26 cellular contexts compared by ENCODE assay signal in the genomic region with DNA sequence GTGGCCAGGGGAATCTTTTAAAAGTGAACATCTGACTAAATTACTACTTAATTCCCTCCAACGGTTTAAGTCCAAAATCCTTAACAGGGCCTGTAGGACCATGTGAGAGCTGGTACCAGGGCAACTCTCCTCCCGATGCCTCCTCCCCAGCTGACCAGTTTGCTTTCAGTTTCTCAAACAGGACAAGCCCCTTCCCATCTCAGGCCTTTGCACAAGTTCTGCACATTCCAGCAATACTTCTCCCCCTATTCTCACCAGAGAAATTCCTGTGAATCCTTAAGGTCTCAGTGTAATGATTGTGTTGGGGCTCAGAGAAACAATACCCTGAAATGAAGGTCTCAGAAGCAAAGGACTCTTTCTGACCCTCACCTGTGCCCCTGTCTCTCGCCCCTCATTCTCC. TPM values are rescaled to one million over a fixed set of nuclear protein-coding genes. Genes with fewer than 3 reads are reported as not detected.
DNase-seq lines count a peak whose midpoint lies in the region; ATAC-seq and TF ChIP-seq lines count a peak whose summit lies in the region.
"Had no signal": no experiment of that assay in that cellular context is flagged by ENCODE, and none has a peak within 500 bp of the region (broad histone marks: within the 10 kb centered on the region; RNA-seq: fewer than 3 reads in every experiment).

No MANE protein-coding gene starts in this region.

- H3K4me3 Mint-ChIP-seq in activated CD8-positive, alpha-beta T cell treated with anti-CD3 and anti-CD28 coated beads, Interleukin-2, amount 10 ng/mL, durations not matched to agents 7 days and 5 days, result no peak overlapping the region
- H3K4me3 Mint-ChIP-seq in activated CD8-positive, alpha-beta T cell treated with anti-CD3 and anti-CD28 coated beads for 36 hours, result no peak overlapping the region
- peak overlapping the region; percentile 61 for H3K4me3 Mint-ChIP-seq in stimulated activated memory B cell treated with anti-CD40 and anti-IgM and Interleukin-4, amounts not matched to agents 10 μg/mL and 1 μg/mL and 100 μg/mL, for 72 hours
- H3K4me3 Mint-ChIP-seq: activated T-cell treated with anti-CD3 and anti-CD28 coated beads, Interleukin-2, amount 50 U/mL, for 72 hours had no signal

- TF ChIP-seq EP300 in suprapubic skin (IDR thresholded peaks at IDR 0.05), result no peak
- no peak for TF ChIP-seq EP300 in tibial nerve (IDR thresholded peaks at IDR 0.05)

- no peak overlapping the region for H2AFZ ChIP-seq in SU-DHL-6 (ENCODE audit: low read depth, low read length, severe bottlenecking)

- no peaks in the 10 kb centered on the region for H3K27me3 ChIP-seq in SU-DHL-6 (ENCODE audit: low read length)
- H3K27me3 ChIP-seq in suprapubic skin, result no peaks in the 10 kb centered on the region
- H3K27me3 ChIP-seq in tibial nerve, result no peaks in the 10 kb centered on the region
- H3K27me3 ChIP-seq: adrenal gland, testis had no signal

- POLR2A ChIA-PET in activated CD8-positive, alpha-beta T cell treated with anti-CD3 and anti-CD28 coated beads, Interleukin-2, amount 10 ng/mL, durations not matched to agents 7 days and 5 days (lab: Charles Lee), result interaction anchor here (0.7 kb wide), 1 partner anchor 15 kb away, joined by 5 read pairs; a partner anchor contains a TSS
- POLR2A ChIA-PET in activated CD8-positive, alpha-beta T cell treated with anti-CD3 and anti-CD28 coated beads for 36 hours (lab: Charles Lee), result interaction anchor here (0.9 kb wide), 1 partner anchor 20 kb away, joined by 3 read pairs; no protein-coding TSS in a partner anchor

- H4K20me1 ChIP-seq in SU-DHL-6 (ENCODE audit: low read depth, low read length), result no peaks in the 10 kb centered on the region

- no peaks in the 10 kb centered on the region for H3K27me3 Mint-ChIP-seq in activated CD8-positive, alpha-beta T cell treated with anti-CD3 and anti-CD28 coated beads, Interleukin-2, amount 10 ng/mL, durations not matched to agents 7 days and 5 days (ENCODE audit: low read depth)
- no peaks in the 10 kb centered on the region for H3K27me3 Mint-ChIP-seq in activated CD8-positive, alpha-beta T cell treated with anti-CD3 and anti-CD28 coated beads for 36 hours
- no peaks in the 10 kb centered on the region for H3K27me3 Mint-ChIP-seq in stimulated activated memory B cell treated with anti-CD40 and anti-IgM and Interleukin-4, amounts not matched to agents 10 μg/mL and 1 μg/mL and 100 μg/mL, for 72 hours

- 0 out of 2 replicates have a peak overlapping the region, but pooled peaks have one; percentile 31 for H3K9ac ChIP-seq in SU-DHL-6 (ENCODE audit: low read length)

- H3K9me2 ChIP-seq in SU-DHL-6 (replicated peaks; ENCODE audit: insufficient read depth, low read length), result no peaks in the 10 kb centered on the region

- WGBS in suprapubic skin, result 86% methylated on average over 3 of the region's 3 CpGs
- WGBS in tibial nerve, 2 donors, result 66 to 69% methylated on average over 3 of the region's 3 CpGs

- no peak for ATAC-seq in activated CD8-positive, alpha-beta T cell treated with anti-CD3 and anti-CD28 coated beads, Interleukin-2, amount 10 ng/mL, durations not matched to agents 7 days and 5 days
- ATAC-seq in activated CD8-positive, alpha-beta T cell treated with anti-CD3 and anti-CD28 coated beads for 36 hours, result no peak
- no peak for ATAC-seq in stimulated activated memory B cell treated with anti-CD40 and anti-IgM and Interleukin-4, amounts not matched to agents 10 μg/mL and 1 μg/mL and 100 μg/mL, for 72 hours
- no peak for ATAC-seq in HG03175 (IDR thresholded peaks at IDR 0.05; ENCODE audit: unreplicated experiment)
- ATAC-seq: activated T-cell treated with anti-CD3 and anti-CD28 coated beads, Interleukin-2, amount 50 U/mL, for 72 hours; Right ventricle myocardium inferior had no signal

- H3K9me3 ChIP-seq in SU-DHL-6 (ENCODE audit: insufficient read depth, low read length), result no peaks in the 10 kb centered on the region
- no peaks in the 10 kb centered on the region for H3K9me3 ChIP-seq in suprapubic skin
- no peaks in the 10 kb centered on the region for H3K9me3 ChIP-seq in tibial nerve
- H3K9me3 ChIP-seq: adrenal gland, testis had no signal

- peak overlapping the region; percentile 70 for H3K27ac Mint-ChIP-seq in activated CD8-positive, alpha-beta T cell treated with anti-CD3 and anti-CD28 coated beads, Interleukin-2, amount 10 ng/mL, durations not matched to agents 7 days and 5 days
- H3K27ac Mint-ChIP-seq in activated CD8-positive, alpha-beta T cell treated with anti-CD3 and anti-CD28 coated beads for 36 hours, result no peak overlapping the region
- H3K27ac Mint-ChIP-seq in stimulated activated memory B cell treated with anti-CD40 and anti-IgM and Interleukin-4, amounts not matched to agents 10 μg/mL and 1 μg/mL and 100 μg/mL, for 72 hours, result peak overlapping the region; percentile 91
- H3K27ac Mint-ChIP-seq: activated T-cell treated with anti-CD3 and anti-CD28 coated beads, Interleukin-2, amount 50 U/mL, for 72 hours had no signal

- H3K4me1 Mint-ChIP-seq in activated CD8-positive, alpha-beta T cell treated with anti-CD3 and anti-CD28 coated beads, Interleukin-2, amount 10 ng/mL, durations not matched to agents 7 days and 5 days (ENCODE audit: low read depth), result peaks cover 70% of the 10 kb centered on the region
- H3K4me1 Mint-ChIP-seq in activated CD8-positive, alpha-beta T cell treated with anti-CD3 and anti-CD28 coated beads for 36 hours (ENCODE audit: low read depth), result peaks cover 13% of the 10 kb centered on the region
- peaks cover 69% of the 10 kb centered on the region for H3K4me1 Mint-ChIP-seq in stimulated activated memory B cell treated with anti-CD40 and anti-IgM and Interleukin-4, amounts not matched to agents 10 μg/mL and 1 μg/mL and 100 μg/mL, for 72 hours

- peak overlapping the region; percentile 68 for H3K27ac ChIP-seq in SU-DHL-6 (ENCODE audit: low read depth, low read length)
- H3K27ac ChIP-seq in suprapubic skin, result no peak overlapping the region
- no peak overlapping the region for H3K27ac ChIP-seq in tibial nerve
- H3K27ac ChIP-seq: adrenal gland, HL-60, testis had no signal

- peaks cover 17% of the 10 kb centered on the region for H3F3A ChIP-seq in SU-DHL-6 (ENCODE audit: insufficient read depth)

- peaks cover 5% of the 10 kb centered on the region for H3K4me1 ChIP-seq in suprapubic skin
- peaks cover 0 to 11% (median 0%) of the 10 kb centered on the region in 4 donors for H3K4me1 ChIP-seq in tibial nerve
- H3K4me1 ChIP-seq: adrenal gland, testis had no signal

- H3K36me3 Mint-ChIP-seq in activated CD8-positive, alpha-beta T cell treated with anti-CD3 and anti-CD28 coated beads, Interleukin-2, amount 10 ng/mL, durations not matched to agents 7 days and 5 days (ENCODE audit: low read depth), result peaks cover 15% of the 10 kb centered on the region
- no peaks in the 10 kb centered on the region for H3K36me3 Mint-ChIP-seq in activated CD8-positive, alpha-beta T cell treated with anti-CD3 and anti-CD28 coated beads for 36 hours (ENCODE audit: low read depth)
- H3K36me3 Mint-ChIP-seq in stimulated activated memory B cell treated with anti-CD40 and anti-IgM and Interleukin-4, amounts not matched to agents 10 μg/mL and 1 μg/mL and 100 μg/mL, for 72 hours, result no peaks in the 10 kb centered on the region

- no peaks in the 10 kb centered on the region for H3K79me2 ChIP-seq in SU-DHL-6 (ENCODE audit: insufficient read depth, low read length)

- TF ChIP-seq CTCF in activated CD8-positive, alpha-beta T cell treated with anti-CD3 and anti-CD28 coated beads for 36 hours (IDR thresholded peaks at IDR 0.05), result no peak
- no peak for TF ChIP-seq CTCF in SU-DHL-6 (IDR thresholded peaks at IDR 0.05; ENCODE audit: insufficient read depth, low read length, poor library complexity, severe bottlenecking)
- no peak for TF ChIP-seq CTCF in fibroblast of villous mesenchyme (IDR thresholded peaks at IDR 0.05; ENCODE audit: insufficient read depth, low read depth, low read length)
- TF ChIP-seq CTCF in suprapubic skin (IDR thresholded peaks at IDR 0.05), result no peak
- no peak for TF ChIP-seq CTCF in tibial nerve (IDR thresholded peaks at IDR 0.05)

- TF ChIP-seq POLR2A in suprapubic skin (IDR thresholded peaks at IDR 0.05) (no peak), tibial nerve (IDR thresholded peaks at IDR 0.05) (no peak)

- CTCF ChIA-PET in activated CD8-positive, alpha-beta T cell treated with anti-CD3 and anti-CD28 coated beads, Interleukin-2, amount 10 ng/mL, durations not matched to agents 7 days and 5 days (lab: Charles Lee), result interaction anchor here (1.0 to 1.7 kb wide), 2 partner anchors 15 to 19 kb away, joined by 3 to 5 read pairs; no protein-coding TSS in a partner anchor
- CTCF ChIA-PET in activated CD8-positive, alpha-beta T cell treated with anti-CD3 and anti-CD28 coated beads for 36 hours (lab: Charles Lee), result interaction anchor here (0.8 to 1.0 kb wide), 2 partner anchors 10 to 16 kb away, joined by 3 read pairs; no protein-coding TSS in a partner anchor

- H3K4me3 ChIP-seq in SU-DHL-6 (ENCODE audit: insufficient read depth, low read length, poor library complexity, severe bottlenecking) (no peak overlapping the region), fibroblast of villous mesenchyme (ENCODE audit: low read depth, low read length) (no peak overlapping the region), suprapubic skin (no peak overlapping the region), tibial nerve (no peak overlapping the region)
- H3K4me3 ChIP-seq: adrenal gland, testis had no signal

- intact Hi-C loops in activated CD8-positive, alpha-beta T cell treated with anti-CD3 and anti-CD28 coated beads for 36 hours (cut with micrococcal nuclease), result no loop called here

- no peaks in the 10 kb centered on the region for H3K36me3 ChIP-seq in SU-DHL-6 (ENCODE audit: low read length)
- no peaks in the 10 kb centered on the region for H3K36me3 ChIP-seq in suprapubic skin
- H3K36me3 ChIP-seq in tibial nerve, result peaks cover 0 to 3% (median 0%) of the 10 kb centered on the region in 3 donors
- H3K36me3 ChIP-seq: adrenal gland had no signal

- peak overlapping the region; percentile 31 for H3K4me2 ChIP-seq in SU-DHL-6 (ENCODE audit: low read depth, low read length, poor library complexity, severe bottlenecking)

- DNase-seq in activated CD8-positive, alpha-beta T cell treated with anti-CD3 and anti-CD28 coated beads, Interleukin-2, amount 10 ng/mL, durations not matched to agents 7 days and 5 days, result no peak
- no peak for DNase-seq in activated CD8-positive, alpha-beta T cell treated with anti-CD3 and anti-CD28 coated beads for 36 hours
- DNase-seq in fibroblast of villous mesenchyme (ENCODE audit: low read depth) (peak; percentile 36), suprapubic skin (ENCODE audit: low spot score in 2 of 2) (no peak), tibial nerve (ENCODE audit: low spot score in 2 of 2) (no peak)
- DNase-seq: activated CD4-positive, alpha-beta T cell treated with anti-CD3 and anti-CD28 coated beads, Interleukin-2, amount 50 U/mL, for 48 hours; activated T-cell treated with anti-CD3 and anti-CD28 coated beads, Interleukin-2, amount 50 U/mL, for 72 hours; adrenal gland; DMS79; head of caudate nucleus; MV-4-11; NCI-H2029; NCI-H446 treated with DMSO at 0.1 percent for 48 hours; small intestine; stimulated activated CD4-positive, alpha-beta T cell treated with anti-CD3 and anti-CD28 coated beads, Interleukin-4, amount 100 ng/mL, for 24 hours; testis had no signal

- no peaks in the 10 kb centered on the region for H3K9me3 Mint-ChIP-seq in activated CD8-positive, alpha-beta T cell treated with anti-CD3 and anti-CD28 coated beads, Interleukin-2, amount 10 ng/mL, durations not matched to agents 7 days and 5 days (ENCODE audit: insufficient read depth)
- no peaks in the 10 kb centered on the region for H3K9me3 Mint-ChIP-seq in activated CD8-positive, alpha-beta T cell treated with anti-CD3 and anti-CD28 coated beads for 36 hours
- H3K9me3 Mint-ChIP-seq in stimulated activated memory B cell treated with anti-CD40 and anti-IgM and Interleukin-4, amounts not matched to agents 10 μg/mL and 1 μg/mL and 100 μg/mL, for 72 hours, result peaks cover 4% of the 10 kb centered on the region
- H3K9me3 Mint-ChIP-seq: activated T-cell treated with anti-CD3 and anti-CD28 coated beads, Interleukin-2, amount 50 U/mL, for 72 hours had no signal

RNA-seq across cellular contexts. Expression of a gene that starts 8.0 kb away (rescaled TPM):
- total RNA-seq in activated CD8-positive, alpha-beta T cell treated with anti-CD3 and anti-CD28 coated beads, Interleukin-2, amount 10 ng/mL, durations not matched to agents 7 days and 5 days, result 1 to 10 TPM; 1.8 TPM
- not detected for total RNA-seq in activated CD8-positive, alpha-beta T cell treated with anti-CD3 and anti-CD28 coated beads for 36 hours
- total RNA-seq in fibroblast of villous mesenchyme (not detected in 2 replicates), suprapubic skin (not detected), tibial nerve (not detected)
- total RNA-seq: A172; activated T-cell treated with anti-CD3 and anti-CD28 coated beads, Interleukin-2, amount 50 U/mL, for 72 hours; adrenal gland; fibroblast of lung; liver; myocyte; posterior vena cava; Right ventricle myocardium inferior had no signal

RNA-seq across cellular contexts. Expression of a gene that starts 12.3 kb away (rescaled TPM):
- total RNA-seq in activated CD8-positive, alpha-beta T cell treated with anti-CD3 and anti-CD28 coated beads, Interleukin-2, amount 10 ng/mL, durations not matched to agents 7 days and 5 days, result under 1 TPM; 0.45 to 0.63 TPM
- total RNA-seq in activated CD8-positive, alpha-beta T cell treated with anti-CD3 and anti-CD28 coated beads for 36 hours, result not detected
- under 0.01 TPM in 2 replicates for total RNA-seq in fibroblast of villous mesenchyme
- not detected for total RNA-seq in suprapubic skin
- not detected for total RNA-seq in tibial nerve
- total RNA-seq: activated T-cell treated with anti-CD3 and anti-CD28 coated beads, Interleukin-2, amount 50 U/mL, for 72 hours; adrenal gland; fibroblast of lung; myocyte; posterior vena cava; Right ventricle myocardium inferior had no signal

RNA-seq across cellular contexts. Expression of a gene that starts 14.6 kb away (rescaled TPM):
- 100 to 1,000 TPM; 131 to 135 TPM for total RNA-seq in activated CD8-positive, alpha-beta T cell treated with anti-CD3 and anti-CD28 coated beads, Interleukin-2, amount 10 ng/mL, durations not matched to agents 7 days and 5 days
- 1 to 10 TPM; 7.6 to 9.5 TPM for total RNA-seq in activated CD8-positive, alpha-beta T cell treated with anti-CD3 and anti-CD28 coated beads for 36 hours
- total RNA-seq in fibroblast of villous mesenchyme, result 19.6 and 32.4 TPM in 2 replicates
- total RNA-seq in suprapubic skin, result 10 to 100 TPM; 13.7 to 17.9 (median 16.3) TPM
- 100 to 1,000 TPM in 1 of 4 donors, 10 to 100 TPM in 3; 61.4 to 119 (median 65.6) TPM for total RNA-seq in tibial nerve

RNA-seq across cellular contexts. Expression of a gene that starts 26.8 kb away (rescaled TPM):
- total RNA-seq in activated CD8-positive, alpha-beta T cell treated with anti-CD3 and anti-CD28 coated beads, Interleukin-2, amount 10 ng/mL, durations not matched to agents 7 days and 5 days, result 1 to 10 TPM; 1.1 TPM
- total RNA-seq in activated CD8-positive, alpha-beta T cell treated with anti-CD3 and anti-CD28 coated beads for 36 hours, result 1 to 10 TPM; 1.7 to 1.9 TPM
- total RNA-seq in fibroblast of villous mesenchyme, result under 0.01 TPM in 2 replicates
- total RNA-seq in suprapubic skin, result under 1 TPM in 2 of 4 donors, not detected in 2; 0.18 to 0.30 TPM
- total RNA-seq in tibial nerve, result under 1 TPM in 2 of 4 donors, not detected in 2; 0.39 to 0.60 TPM
- total RNA-seq: A172, fibroblast of lung had no signal
